ENCODE assay signal across 9 cellular contexts in the genomic region with DNA sequence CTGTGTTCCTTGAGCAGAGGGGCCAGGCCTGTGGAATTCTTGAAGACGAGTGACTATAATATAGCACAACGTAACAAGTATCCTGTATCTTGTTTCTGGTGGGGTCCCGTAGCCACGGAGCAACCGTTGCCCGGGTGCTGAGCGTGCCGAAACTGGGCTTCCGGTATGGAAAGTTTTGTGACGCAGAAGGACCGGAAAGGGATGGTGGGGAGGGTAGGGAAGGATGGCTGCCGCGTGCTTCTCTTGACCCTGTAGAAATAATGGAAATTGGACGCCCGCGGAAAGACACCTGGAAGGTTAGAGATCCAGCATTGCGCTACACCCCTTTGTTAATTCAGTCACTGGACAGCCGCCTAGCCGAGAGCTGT. TPM values are rescaled to one million over a fixed set of nuclear protein-coding genes. Genes with fewer than 3 reads are reported as not detected.
A peak's percentile ranks its signal among the peaks of the same experiment; 100 is the strongest.
DNase-seq lines count a peak whose midpoint lies in the region; ATAC-seq and TF ChIP-seq lines count a peak whose summit lies in the region.
"Had no signal": no experiment of that assay in that cellular context is flagged by ENCODE, and none has a peak within 500 bp of the region (broad histone marks: within the 10 kb centered on the region; RNA-seq: fewer than 3 reads in every experiment).

No MANE protein-coding gene starts in this region.

- POLR2A ChIA-PET in CD4-positive, alpha-beta T cell (lab: Charles Lee) = no interaction called here

- CTCF ChIA-PET in CD4-positive, alpha-beta T cell (lab: Charles Lee) = no interaction called here

- no peak overlapping the region for H3K4ac ChIP-seq in trophoblast cell (ENCODE audit: low read depth, low read length)

- peak overlapping the region; percentile 87 for H3K4me3 ChIP-seq in trophoblast cell (ENCODE audit: low read depth, low read length)

- H3K36me3 ChIP-seq in trophoblast cell (ENCODE audit: control insufficient read depth in 1 of 2, insufficient read depth in 2 of 2, low read length in 2 of 2) = no peaks in the 10 kb centered on the region

- H3K18ac ChIP-seq in trophoblast cell (ENCODE audit: low read length) = no peak overlapping the region

- peak; percentile 46 for ATAC-seq in CD4-positive, alpha-beta T cell (ENCODE audit: poor library complexity)
- ATAC-seq in HG02973 (IDR thresholded peaks at IDR 0.05; ENCODE audit: unreplicated experiment) = peak; percentile 50
- ATAC-seq in effector memory CD8-positive, alpha-beta T cell (replicated peaks) = peak; percentile 51
- ATAC-seq in HG02970 (IDR thresholded peaks at IDR 0.05; ENCODE audit: low FRiP score, unreplicated experiment) = no peak
- ATAC-seq in HG03108 (IDR thresholded peaks at IDR 0.05; ENCODE audit: unreplicated experiment) = no peak

- H3K27me3 ChIP-seq in CD4-positive, alpha-beta T cell (ENCODE audit: control insufficient read depth, insufficient read depth, low read length) = no peaks in the 10 kb centered on the region
- no peaks in the 10 kb centered on the region for H3K27me3 ChIP-seq in trophoblast cell (ENCODE audit: insufficient read depth, low read length)

- H3K79me1 ChIP-seq in trophoblast cell (ENCODE audit: low read length) = peaks cover 5% of the 10 kb centered on the region

- intact Hi-C loops in CD4-positive, alpha-beta T cell (cut with DNase I, micrococcal nuclease) = loop anchor here (1.0 to 10.0 kb wide), 7 partner anchors 8 to 799 kb away; a partner anchor contains a TSS

- WGBS in trophoblast cell (ENCODE audit: extremely low coverage, insufficient coverage, insufficient read length) = no CpG with 5 or more reads among the region's 19 CpGs

- H2BK12ac ChIP-seq in trophoblast cell (ENCODE audit: low read length) = no peak overlapping the region

- no peak overlapping the region for H2AK5ac ChIP-seq in trophoblast cell (ENCODE audit: low read length)

- peak overlapping the region; percentile 57 for H3K4me2 ChIP-seq in trophoblast cell (ENCODE audit: low read length)

- H3K4me1 ChIP-seq in trophoblast cell (ENCODE audit: control insufficient read depth in 1 of 2, insufficient read depth in 2 of 2, low read length in 2 of 2) = no peaks in the 10 kb centered on the region

- no peak overlapping the region for H3K23ac ChIP-seq in trophoblast cell (ENCODE audit: low read length)

- H3K36me3 Mint-ChIP-seq in CD4-positive, alpha-beta T cell (ENCODE audit: low read depth) = peaks cover 62% of the 10 kb centered on the region
- H3K36me3 Mint-ChIP-seq in effector memory CD8-positive, alpha-beta T cell (ENCODE audit: insufficient read depth) = peaks cover 54% of the 10 kb centered on the region
- H3K36me3 Mint-ChIP-seq: brain had no signal

- peak overlapping the region; percentile 58 for H4K8ac ChIP-seq in trophoblast cell (ENCODE audit: low read depth, low read length)

- peak overlapping the region; percentile 16 for H3K14ac ChIP-seq in trophoblast cell (ENCODE audit: low read length)

- peak overlapping the region; percentile 82 for H3K27ac ChIP-seq in CD4-positive, alpha-beta T cell (ENCODE audit: low read depth, low read length)
- peak overlapping the region; percentile 79 for H3K27ac ChIP-seq in trophoblast cell (ENCODE audit: low read depth, low read length)

- peak overlapping the region; percentile 18 for H2AFZ ChIP-seq in trophoblast cell (ENCODE audit: insufficient read depth, low read length, poor library complexity)

- H2BK5ac ChIP-seq in trophoblast cell (ENCODE audit: low read depth, low read length, poor library complexity) = peak overlapping the region; percentile 60

- H4K12ac ChIP-seq in trophoblast cell (ENCODE audit: low read depth, low read length) = peak overlapping the region; percentile 44

- H3K4me3 Mint-ChIP-seq in CD4-positive, alpha-beta T cell = peak overlapping the region; percentile 100
- H3K4me3 Mint-ChIP-seq in effector memory CD8-positive, alpha-beta T cell = peak overlapping the region; percentile 97 to 99

- no peak overlapping the region for H2BK120ac ChIP-seq in trophoblast cell (ENCODE audit: insufficient read depth, low read length, poor library complexity)

- peak in 7 of 10 experiments; percentile 29 to 65 (median 40) for DNase-seq in CD4-positive, alpha-beta T cell
- DNase-seq in T-helper 1 cell = peak in 4 of 5 donors; percentile 34 to 66 (median 56)
- peak; percentile 47 to 74 (median 55) for DNase-seq in effector memory CD8-positive, alpha-beta T cell
- peak in 1 of 2 donors; percentile 50 for DNase-seq in trophoblast cell
- DNase-seq in DMS153 treated with DMSO at 0.1 percent for 48 hours (lab: John Stamatoyannopoulos, UW; ENCODE audit: unreplicated experiment) = no peak

- no peaks in the 10 kb centered on the region for H3K9me3 Mint-ChIP-seq in CD4-positive, alpha-beta T cell
- no peaks in the 10 kb centered on the region for H3K9me3 Mint-ChIP-seq in effector memory CD8-positive, alpha-beta T cell
- H3K9me3 Mint-ChIP-seq: brain had no signal

- no peaks in the 10 kb centered on the region for H3K9me3 ChIP-seq in CD4-positive, alpha-beta T cell (ENCODE audit: control insufficient read depth, low read length)
- H3K9me3 ChIP-seq in trophoblast cell (ENCODE audit: insufficient read depth, low read depth, low read length) = no peaks in the 10 kb centered on the region

- peak overlapping the region; percentile 76 for H3K9ac ChIP-seq in trophoblast cell (ENCODE audit: low read length)

- peaks cover 4% of the 10 kb centered on the region for H3K27me3 Mint-ChIP-seq in CD4-positive, alpha-beta T cell
- no peaks in the 10 kb centered on the region for H3K27me3 Mint-ChIP-seq in effector memory CD8-positive, alpha-beta T cell
- H3K27me3 Mint-ChIP-seq: brain had no signal

- peaks cover 2% of the 10 kb centered on the region for H3K79me2 ChIP-seq in trophoblast cell (ENCODE audit: control insufficient read depth, insufficient read depth, low read length, poor library complexity)

- peak overlapping the region; percentile 100 for H3K27ac Mint-ChIP-seq in CD4-positive, alpha-beta T cell
- peak overlapping the region; percentile 99 to 100 for H3K27ac Mint-ChIP-seq in effector memory CD8-positive, alpha-beta T cell

- peak overlapping the region; percentile 53 for H4K91ac ChIP-seq in trophoblast cell (ENCODE audit: low read depth, low read length)

- no peak for TF ChIP-seq CTCF in CD4-positive, alpha-beta T cell (IDR thresholded peaks at IDR 0.05)

- H3K4me1 Mint-ChIP-seq in CD4-positive, alpha-beta T cell (ENCODE audit: low read depth) = peaks cover 47% of the 10 kb centered on the region
- H3K4me1 Mint-ChIP-seq in effector memory CD8-positive, alpha-beta T cell (ENCODE audit: low read depth in 2 of 2) = peaks cover 10 to 42% of the 10 kb centered on the region in 2 donors
- H3K4me1 Mint-ChIP-seq: brain had no signal

RNA-seq across cellular contexts. Expression of a gene that starts 0.8 kb away (rescaled TPM):
- total RNA-seq in CD4-positive, alpha-beta T cell = 100 to 1,000 TPM; 421 to 442 TPM
- 55.5 and 56.7 TPM in 2 replicates for polyA plus RNA-seq in trophoblast cell (2013)

Comparison
In these comparisons a context has a peak if more than half of its experiments do, and no peak if none do; other contexts are left out.
1. ATAC-seq: peak in CD4-positive, alpha-beta T cell (single experiment), HG02973 (single experiment) and effector memory CD8-positive, alpha-beta T cell (single experiment); none in HG02970 (single experiment) and HG03108 (single experiment).